ENCODE assay signal across 19 cellular contexts in genomic region chr2:36801088-36801487, GRCh38.
"Had no signal": no experiment of that assay in that cellular context is flagged by ENCODE, and none has a peak within 500 bp of the region (broad histone marks: within the 10 kb centered on the region; RNA-seq: fewer than 3 reads in every experiment).

No MANE protein-coding gene starts in this region.

- H3K4me3 Mint-ChIP-seq: activated CD4-positive, alpha-beta T cell treated with anti-CD3 and anti-CD28 coated beads, Interleukin-2, amount 10 ng/mL, durations not matched to agents 7 days and 5 days; activated CD8-positive, alpha-beta memory T cell treated with anti-CD3 and anti-CD28 coated beads, Interleukin-2, amount 10 ng/mL, durations not matched to agents 7 days and 5 days; neural crest cell; type B pancreatic cell had no signal

- H3K4me1 Mint-ChIP-seq: neural crest cell had no signal

- H3K36me3 Mint-ChIP-seq: activated CD8-positive, alpha-beta memory T cell treated with anti-CD3 and anti-CD28 coated beads, Interleukin-2, amount 10 ng/mL, durations not matched to agents 7 days and 5 days; type B pancreatic cell had no signal

- H3K4me1 ChIP-seq: esophagus muscularis mucosa, gastroesophageal sphincter, heart left ventricle, left lung, stomach, testis had no signal

- H3K9me3 Mint-ChIP-seq: activated CD4-positive, alpha-beta T cell treated with anti-CD3 and anti-CD28 coated beads, Interleukin-2, amount 10 ng/mL, durations not matched to agents 7 days and 5 days; neural crest cell; type B pancreatic cell had no signal

- H3K4me3 ChIP-seq: esophagus muscularis mucosa, gastroesophageal sphincter, heart left ventricle, left lung, stomach, testis had no signal

- H3K27ac ChIP-seq: brain microvascular endothelial cell, esophagus muscularis mucosa, gastroesophageal sphincter, heart left ventricle, left lung, stomach, testis had no signal

- H3K9me3 ChIP-seq: left lung, testis had no signal

- H3K27me3 ChIP-seq: brain microvascular endothelial cell, heart left ventricle, left lung, stomach, testis had no signal

- H3K27ac Mint-ChIP-seq: activated CD4-positive, alpha-beta T cell treated with anti-CD3 and anti-CD28 coated beads, Interleukin-2, amount 10 ng/mL, durations not matched to agents 7 days and 5 days; activated CD8-positive, alpha-beta memory T cell treated with anti-CD3 and anti-CD28 coated beads, Interleukin-2, amount 10 ng/mL, durations not matched to agents 7 days and 5 days; progenitor cell of endocrine pancreas; type B pancreatic cell had no signal

- ATAC-seq: gastroesophageal sphincter, heart left ventricle, left lung had no signal

- DNase-seq: activated CD4-positive, alpha-beta T cell treated with anti-CD3 and anti-CD28 coated beads, Interleukin-2, amount 10 ng/mL, durations not matched to agents 7 days and 5 days; activated CD4-positive, CD25-positive, alpha-beta regulatory T cell; aorta; brain microvascular endothelial cell; cerebellar nuclear complex; effector CD8-positive, alpha-beta T cell; heart left ventricle; left lung; mammary epithelial cell; midbrain; stomach; T1000; testis had no signal

- H3K36me3 ChIP-seq: brain microvascular endothelial cell, esophagus muscularis mucosa, gastroesophageal sphincter, heart left ventricle, left lung, stomach had no signal
